In the genomic region with DNA sequence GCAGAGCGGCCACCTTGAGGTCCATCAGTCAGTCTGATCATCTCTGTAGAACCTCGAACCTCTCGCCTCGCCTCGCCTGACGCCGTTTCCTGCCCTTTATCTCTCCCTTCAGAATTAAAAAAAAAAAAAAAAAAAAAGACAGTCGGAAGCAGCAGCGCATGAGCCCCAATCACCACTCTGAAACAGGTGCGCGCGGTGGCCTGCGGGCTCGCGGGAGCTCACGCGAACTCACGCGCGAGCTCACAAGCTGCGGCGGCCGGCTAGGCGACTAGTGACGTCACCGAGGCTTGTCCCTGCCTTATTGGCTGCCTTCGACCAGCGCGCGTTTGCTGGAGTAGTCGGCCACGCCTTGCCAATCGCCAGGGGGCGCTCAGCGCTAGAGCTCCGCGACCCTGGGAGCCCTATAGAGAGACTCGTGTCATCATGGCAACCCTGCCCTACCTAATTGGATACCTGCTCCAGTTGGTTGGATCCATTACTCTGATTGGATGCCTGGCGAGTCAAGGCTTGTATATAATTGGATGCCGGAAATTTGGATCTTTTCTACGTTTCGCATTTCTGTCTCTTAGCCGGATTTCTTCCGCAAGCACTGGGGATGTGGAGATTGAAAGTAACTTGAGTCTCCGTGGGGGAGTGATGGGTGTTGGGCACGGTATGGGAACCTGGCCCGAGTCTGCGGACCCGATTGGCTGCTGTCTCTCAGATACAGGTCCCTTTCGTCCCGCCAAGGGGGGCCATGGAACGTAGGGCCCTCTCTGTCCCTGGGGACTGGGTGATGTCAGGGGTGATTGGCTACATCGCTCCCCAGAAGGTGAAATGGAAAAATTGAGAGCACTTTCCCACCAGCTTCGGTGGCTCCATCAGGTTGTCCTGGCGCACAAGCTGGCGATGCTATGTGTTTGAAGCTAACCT, we compare ENCODE assay signal across 8 cellular contexts. TPM values are rescaled to one million over a fixed set of nuclear protein-coding genes. Genes with fewer than 3 reads are reported as not detected.
DNase-seq lines count a peak whose midpoint lies in the region; ATAC-seq and TF ChIP-seq lines count a peak whose summit lies in the region.

No MANE protein-coding gene starts in this region.

- peaks cover 9% of the 10 kb centered on the region for H3K9me3 Mint-ChIP-seq in activated naive CD4-positive, alpha-beta T cell treated with anti-CD3 and anti-CD28 coated beads, Interleukin-2, amount 10 ng/mL, durations not matched to agents 7 days and 5 days

- TF ChIP-seq CTCF in prostate gland (IDR thresholded peaks at IDR 0.05) = peak in 1 of 4 experiments; percentile 16

- H3K9ac ChIP-seq in SK-N-MC (ENCODE audit: insufficient read length) = peak overlapping the region; percentile 64

- H3K4me3 Mint-ChIP-seq in activated naive CD4-positive, alpha-beta T cell treated with anti-CD3 and anti-CD28 coated beads, Interleukin-2, amount 10 ng/mL, durations not matched to agents 7 days and 5 days = no peak overlapping the region

- no peaks in the 10 kb centered on the region for H3K4me1 ChIP-seq in prostate gland (replicated peaks)

- H3K4me3 ChIP-seq in SK-N-MC (peak overlapping the region; percentile 72), prostate gland (no peak overlapping the region)

- H3K27me3 ChIP-seq in prostate gland (replicated peaks; ENCODE audit: insufficient read depth) = no peaks in the 10 kb centered on the region

- CTCF ChIA-PET in activated naive CD4-positive, alpha-beta T cell treated with anti-CD3 and anti-CD28 coated beads, Interleukin-2, amount 10 ng/mL, durations not matched to agents 7 days and 5 days (lab: Charles Lee) = interaction anchor here (0.7 to 1.4 kb wide), 3 partner anchors 70 to 314 kb away, joined by 3 read pairs; no protein-coding TSS in a partner anchor

- no peaks in the 10 kb centered on the region for H3K36me3 ChIP-seq in SK-N-MC (ENCODE audit: insufficient read depth, low read length)
- no peaks in the 10 kb centered on the region for H3K36me3 ChIP-seq in prostate gland

- DNase-seq in Right ventricle myocardium inferior (ENCODE audit: missing footprints) (peak; percentile 84), cardiac septum (ENCODE audit: low spot score) (no peak), SK-N-MC (ENCODE audit: low read depth, low spot score) (peak; percentile 48), left cardiac atrium (peak; percentile 90), prostate gland (ENCODE audit: low spot score) (peak; percentile 38), NCI-H146 treated with DMSO at 0.1 percent for 48 hours (lab: John Stamatoyannopoulos, UW; ENCODE audit: unreplicated experiment) (no peak)
- peak; percentile 76 for DNase-seq in activated naive CD4-positive, alpha-beta T cell treated with anti-CD3 and anti-CD28 coated beads, Interleukin-2, amount 10 ng/mL, durations not matched to agents 7 days and 5 days

- intact Hi-C loops in Right ventricle myocardium inferior (cut with DNase I) (no loop called here), cardiac septum (cut with DNase I) (no loop called here), left cardiac atrium (cut with DNase I) (no loop called here), prostate gland (cut with DNase I) (no loop called here)

- H3K4me1 Mint-ChIP-seq in activated naive CD4-positive, alpha-beta T cell treated with anti-CD3 and anti-CD28 coated beads, Interleukin-2, amount 10 ng/mL, durations not matched to agents 7 days and 5 days = peaks cover 8% of the 10 kb centered on the region

- peaks cover 31% of the 10 kb centered on the region for H3K27me3 Mint-ChIP-seq in activated naive CD4-positive, alpha-beta T cell treated with anti-CD3 and anti-CD28 coated beads, Interleukin-2, amount 10 ng/mL, durations not matched to agents 7 days and 5 days

- H3K9me3 ChIP-seq in SK-N-MC (ENCODE audit: low read depth, low read length) (no peaks in the 10 kb centered on the region), prostate gland (no peaks in the 10 kb centered on the region)

- H3K27ac ChIP-seq in SK-N-MC (no peak overlapping the region), prostate gland (no peak overlapping the region)

- no peak overlapping the region for H3K27ac Mint-ChIP-seq in activated naive CD4-positive, alpha-beta T cell treated with anti-CD3 and anti-CD28 coated beads, Interleukin-2, amount 10 ng/mL, durations not matched to agents 7 days and 5 days

- 16% methylated on average over 52 of the region's 56 CpGs for WGBS in prostate gland

- H3K36me3 Mint-ChIP-seq in activated naive CD4-positive, alpha-beta T cell treated with anti-CD3 and anti-CD28 coated beads, Interleukin-2, amount 10 ng/mL, durations not matched to agents 7 days and 5 days = no peaks in the 10 kb centered on the region

- no peak for TF ChIP-seq POLR2A in prostate gland (IDR thresholded peaks at IDR 0.05)

- peak; percentile 39 for ATAC-seq in Right ventricle myocardium inferior
- ATAC-seq in left cardiac atrium = peak; percentile 84 to 89
- ATAC-seq in GM18907 (IDR thresholded peaks at IDR 0.05; ENCODE audit: unreplicated experiment) = no peak

RNA-seq across cellular contexts. Expression of gene SYT3, which starts 31.6 kb away (rescaled TPM):
- total RNA-seq in Right ventricle myocardium inferior = 0.27 TPM
- total RNA-seq in cardiac septum = not detected
- under 1 TPM; 0.24 to 0.52 TPM for total RNA-seq in left cardiac atrium
- 1 to 10 TPM; 3.0 to 4.4 TPM for total RNA-seq in prostate gland

RNA-seq across cellular contexts. Expression of gene LRRC4B, which starts 39.9 kb away (rescaled TPM):
- 0.92 TPM for total RNA-seq in Right ventricle myocardium inferior
- 0.81 TPM for total RNA-seq in cardiac septum
- 1 to 10 TPM; 1.4 to 2.9 TPM for total RNA-seq in left cardiac atrium
- 1 to 10 TPM; 5.6 to 7.9 TPM for total RNA-seq in prostate gland

RNA-seq across cellular contexts. Expression of gene C19orf81, which starts 41.1 kb away (rescaled TPM):
- total RNA-seq in Right ventricle myocardium inferior = 2.5 TPM
- 2.1 TPM for total RNA-seq in cardiac septum
- total RNA-seq in left cardiac atrium = 1 to 10 TPM; 1.3 to 2.0 TPM
- total RNA-seq in prostate gland = 10 to 100 TPM in 1 of 2 donors, 1 to 10 TPM in 1; 4.3 to 33.2 TPM

Comparison
In these comparisons a context has a peak if more than half of its experiments do, and no peak if none do; other contexts are left out.
1. DNase-seq: peak in Right ventricle myocardium inferior (single experiment), SK-N-MC (single experiment), activated naive CD4-positive, alpha-beta T cell treated with anti-CD3 and anti-CD28 coated beads, Interleukin-2, amount 10 ng/mL, durations not matched to agents 7 days and 5 days (single experiment), left cardiac atrium (single experiment) and prostate gland (single experiment); none in cardiac septum (single experiment) and NCI-H146 treated with DMSO at 0.1 percent for 48 hours (single experiment).